ENCODE assay signal across 8 cellular contexts in the genomic region with DNA sequence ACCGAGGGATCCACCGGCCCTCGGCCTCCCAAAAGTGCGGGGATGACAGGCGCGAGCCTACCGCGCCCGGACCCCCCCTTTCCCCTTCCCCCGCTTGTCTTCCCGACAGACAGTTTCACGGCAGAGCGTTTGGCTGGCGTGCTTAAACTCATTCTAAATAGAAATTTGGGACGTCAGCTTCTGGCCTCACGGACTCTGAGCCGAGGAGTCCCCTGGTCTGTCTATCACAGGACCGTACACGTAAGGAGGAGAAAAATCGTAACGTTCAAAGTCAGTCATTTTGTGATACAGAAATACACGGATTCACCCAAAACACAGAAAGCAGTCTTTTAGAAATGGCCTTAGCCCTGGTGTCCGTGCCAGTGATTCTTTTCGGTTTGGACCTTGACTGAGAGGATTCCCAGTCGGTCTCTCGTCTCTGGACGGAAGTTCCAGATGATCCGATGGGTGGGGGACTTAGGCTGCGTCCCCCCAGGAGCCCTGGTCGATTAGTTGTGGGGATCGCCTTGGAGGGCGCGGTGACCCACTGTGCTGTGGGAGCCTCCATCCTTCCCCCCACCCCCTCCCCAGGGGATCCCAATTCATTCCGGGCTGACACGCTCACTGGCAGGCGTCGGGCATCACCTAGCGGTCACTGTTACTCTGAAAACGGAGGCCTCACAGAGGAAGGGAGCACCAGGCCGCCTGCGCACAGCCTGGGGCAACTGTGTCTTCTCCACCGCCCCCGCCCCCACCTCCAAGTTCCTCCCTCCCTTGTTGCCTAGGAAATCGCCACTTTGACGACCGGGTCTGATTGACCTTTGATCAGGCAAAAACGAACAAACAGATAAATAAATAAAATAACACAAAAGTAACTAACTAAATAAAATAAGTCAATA.
A peak's percentile ranks its signal among the peaks of the same experiment; 100 is the strongest.
DNase-seq lines count a peak whose midpoint lies in the region; ATAC-seq and TF ChIP-seq lines count a peak whose summit lies in the region.
"Not testable (repeated sequence)": the region's sequence is repeated elsewhere in the genome, so short reads cannot be mapped to it uniquely, and the experiment has no call there.

No MANE protein-coding gene starts in this region.

- H3K9me3 ChIP-seq in right lobe of liver, upper lobe of right lung: not testable (repeated sequence)

- not testable (repeated sequence) for TF ChIP-seq CTCF in right lobe of liver (IDR thresholded peaks at IDR 0.05); upper lobe of right lung (IDR thresholded peaks at IDR 0.05)

- intact Hi-C loops in right lobe of liver (cut with DNase I); upper lobe of right lung (cut with DNase I): not testable (repeated sequence)

- not testable (repeated sequence) for H3K36me3 Mint-ChIP-seq in activated naive CD4-positive, alpha-beta T cell treated with anti-CD3 and anti-CD28 coated beads, Interleukin-2, amount 50 U/mL, for 72 hours

- WGBS in right lobe of liver (ENCODE audit: insufficient coverage, low coverage, low lambda C conversion rate, missing lambda C conversion rate) = no CpG with 5 or more reads among the region's 47 CpGs

- not testable (repeated sequence) for H3K27ac ChIP-seq in right lobe of liver, upper lobe of right lung

- TF ChIP-seq POLR2A in right lobe of liver (IDR thresholded peaks at IDR 0.05) = not testable (repeated sequence)

- H3K4me1 ChIP-seq in right lobe of liver, upper lobe of right lung: not testable (repeated sequence)

- ATAC-seq in GM18858 (IDR thresholded peaks at IDR 0.05; ENCODE audit: unreplicated experiment) (peak; percentile 36), GM19467 (IDR thresholded peaks at IDR 0.05; ENCODE audit: unreplicated experiment) (peak; percentile 40), HG02588 (IDR thresholded peaks at IDR 0.05; ENCODE audit: unreplicated experiment) (peak; percentile 39), HG03064 (IDR thresholded peaks at IDR 0.05; ENCODE audit: low read depth, unreplicated experiment) (peak; percentile 30), HG03521 (IDR thresholded peaks at IDR 0.05; ENCODE audit: unreplicated experiment) (peak; percentile 41), right lobe of liver (peak; percentile 62 to 85 (median 70)), upper lobe of right lung (peak; percentile 81)
- peak; percentile 49 for ATAC-seq in activated naive CD4-positive, alpha-beta T cell treated with anti-CD3 and anti-CD28 coated beads, Interleukin-2, amount 50 U/mL, for 72 hours

- H3K27ac Mint-ChIP-seq in activated naive CD4-positive, alpha-beta T cell treated with anti-CD3 and anti-CD28 coated beads, Interleukin-2, amount 50 U/mL, for 72 hours = not testable (repeated sequence)

- H3K4me3 ChIP-seq in right lobe of liver, upper lobe of right lung: not testable (repeated sequence)

- not testable (repeated sequence) for H3K9me3 Mint-ChIP-seq in activated naive CD4-positive, alpha-beta T cell treated with anti-CD3 and anti-CD28 coated beads, Interleukin-2, amount 50 U/mL, for 72 hours

- not testable (repeated sequence) for DNase-seq in activated naive CD4-positive, alpha-beta T cell treated with anti-CD3 and anti-CD28 coated beads, Interleukin-2, amount 50 U/mL, for 72 hours (ENCODE audit: low spot score in 2 of 2); right lobe of liver; upper lobe of right lung

- H3K36me3 ChIP-seq in right lobe of liver, upper lobe of right lung: not testable (repeated sequence)

- H3K27me3 ChIP-seq in right lobe of liver, upper lobe of right lung: not testable (repeated sequence)

Comparison
In these comparisons a context has a peak if more than half of its experiments do, and no peak if none do; other contexts are left out.
1. ATAC-seq: peak in every context shown above with its lines; median percentile 81 in upper lobe of right lung; 70 in right lobe of liver; 49 in activated naive CD4-positive, alpha-beta T cell treated with anti-CD3 and anti-CD28 coated beads, Interleukin-2, amount 50 U/mL, for 72 hours; 41 in HG03521; 40 in GM19467; 39 in HG02588; 36 in GM18858; 30 in HG03064.